In the genomic region with DNA sequence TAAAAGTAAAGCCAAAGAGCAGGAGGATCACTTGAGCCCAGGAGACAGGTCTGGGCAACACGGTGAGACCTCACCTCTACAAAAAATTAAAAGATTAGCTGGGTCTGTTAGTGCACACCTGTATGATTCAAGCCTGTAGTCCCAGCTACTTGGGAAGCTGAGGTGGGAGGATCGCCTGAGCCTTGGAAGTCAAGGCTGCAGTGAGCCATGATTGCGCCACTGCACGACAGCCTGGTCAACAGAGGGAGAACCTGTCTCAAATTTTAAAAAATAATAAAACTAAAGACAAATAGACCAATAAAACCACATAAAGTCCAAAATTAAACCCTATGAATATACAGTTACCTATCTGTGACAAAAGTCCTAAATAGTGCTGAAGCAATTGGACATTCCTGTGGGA, we compare ENCODE assay signal across 2 cellular contexts.
TF ChIP-seq lines count a peak whose summit lies in the region.

No MANE protein-coding gene starts in this region.

TF ChIP-seq in HCT116, 20 proteins besides CTCF, POLR2A, EP300 and RAD21:
- 0 out of 2 replicates have a peak, but pooled peaks have one; percentile 12 for TF ChIP-seq CEBPB (IDR thresholded peaks at IDR 0.05; ENCODE audit: low read depth)
- TF ChIP-seq ZBTB33 (IDR thresholded peaks at IDR 0.05; ENCODE audit: extremely low read depth, insufficient replicate concordance, low read length), result no peak
- no peak for TF ChIP-seq POLR2AphosphoS5 (IDR thresholded peaks at IDR 0.05; ENCODE audit: low read depth, low read length)

TF ChIP-seq in K562, 482 proteins besides CTCF, POLR2A, EP300 and RAD21:
- TF ChIP-seq STAT5A (IDR thresholded peaks at IDR 0.05; ENCODE audit: borderline replicate concordance, low read length) (no peak), CEBPG (CRISPR knock-in tag; IDR thresholded peaks at IDR 0.05) (no peak), CEBPG (tag; conservative IDR thresholded peaks at IDR 0.05 in 1 of 2, IDR thresholded peaks at IDR 0.05 in 1 of 2) (0 out of 4 replicates have a peak, but pooled peaks of 1 of the 2 experiments have one; percentile 5), CEBPB (tag; IDR thresholded peaks at IDR 0.05) (peak; percentile 62), NCOR1 (IDR thresholded peaks at IDR 0.05) (no peak)
TF ChIP-seq in K562: peak in this region for 2.
